19 cellular contexts compared by ENCODE assay signal in the genomic region with DNA sequence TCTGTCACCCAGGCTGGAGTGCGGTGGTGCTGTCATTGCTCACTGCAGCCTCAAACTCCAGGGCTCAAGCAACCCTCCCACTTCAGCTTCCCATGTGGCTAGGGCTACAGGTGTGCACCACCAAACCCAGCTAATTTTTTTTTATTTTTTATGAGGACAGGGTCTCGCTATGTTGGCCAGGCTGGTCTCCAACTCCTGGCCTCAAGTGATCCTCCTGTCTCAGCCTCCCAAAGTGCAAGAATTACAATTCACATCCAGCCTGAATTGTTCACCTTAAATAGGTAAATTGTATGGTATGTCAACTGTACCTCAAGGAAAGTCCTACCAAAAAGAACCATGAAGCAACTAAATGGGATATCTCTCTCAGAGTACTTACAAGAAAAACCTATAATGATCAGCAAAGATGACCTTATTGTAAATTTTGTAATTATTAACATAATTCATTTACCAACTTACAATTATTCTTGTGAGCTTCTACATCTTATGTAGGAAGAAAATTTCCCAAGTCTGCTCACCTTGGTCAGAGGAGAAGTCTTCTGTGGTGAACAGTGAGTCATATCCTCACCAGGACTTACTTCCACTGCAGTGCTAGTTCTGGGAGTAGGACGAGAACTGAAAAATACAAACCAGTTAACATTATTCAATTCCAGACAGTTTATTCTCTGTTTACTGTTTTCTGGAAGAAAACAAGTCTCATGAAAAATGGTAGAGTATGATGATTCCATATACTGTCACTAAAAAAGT. TPM values are rescaled to one million over a fixed set of nuclear protein-coding genes. Genes with fewer than 3 reads are reported as not detected.
DNase-seq lines count a peak whose midpoint lies in the region; ATAC-seq, FAIRE-seq and TF ChIP-seq lines count a peak whose summit lies in the region.
"Had no signal": no experiment of that assay in that cellular context is flagged by ENCODE, and none has a peak within 500 bp of the region (broad histone marks: within the 10 kb centered on the region; RNA-seq: fewer than 3 reads in every experiment).

No MANE protein-coding gene starts in this region.

- H3K27me3 ChIP-seq in foreskin keratinocyte (no peaks in the 10 kb centered on the region), testis (no peaks in the 10 kb centered on the region)
- H3K27me3 ChIP-seq: dorsolateral prefrontal cortex, neutrophil, right atrium auricular region had no signal

- TF ChIP-seq CTCF in NB4 (IDR thresholded peaks at IDR 0.05; ENCODE audit: low read depth, low read length) (no peak), astrocyte of the spinal cord (IDR thresholded peaks at IDR 0.05; ENCODE audit: low read depth, low read length) (no peak), foreskin keratinocyte (conservative IDR thresholded peaks at IDR 0.05) (no peak), kidney (IDR thresholded peaks at IDR 0.05; ENCODE audit: borderline replicate concordance, extremely low read depth, insufficient read depth) (no peak), testis (IDR thresholded peaks at IDR 0.05) (no peak)

- H3K36me3 ChIP-seq in kidney (ENCODE audit: control insufficient read depth in 1 of 2, insufficient read depth in 2 of 2, low read length in 2 of 2) (no peaks in the 10 kb centered on the region), testis (ENCODE audit: low read depth, missing control alignments) (no peaks in the 10 kb centered on the region)
- H3K36me3 ChIP-seq: neutrophil, right atrium auricular region had no signal

- FAIRE-seq in kidney (lab: Jason Lieb, UNC) = no peak

- H3K4me3 ChIP-seq in NB4 (ENCODE audit: low read depth, low read length) = no peak overlapping the region
- no peak overlapping the region for H3K4me3 ChIP-seq in astrocyte of the spinal cord (ENCODE audit: low read depth, low read length)
- H3K4me3 ChIP-seq in kidney (ENCODE audit: low read length in 2 of 2) = no peak overlapping the region
- no peak overlapping the region for H3K4me3 ChIP-seq in testis
- H3K4me3 ChIP-seq: dorsolateral prefrontal cortex, right atrium auricular region, SK-N-MC had no signal

- ATAC-seq in foreskin keratinocyte (peak; percentile 79), GM18909 (IDR thresholded peaks at IDR 0.05; ENCODE audit: poor library complexity, unreplicated experiment) (no peak)
- ATAC-seq: activated naive CD4-positive, alpha-beta T cell treated with anti-CD3 and anti-CD28 coated beads, Interleukin-2, amount 50 U/mL, for 72 hours; esophagus mucosa; stimulated activated effector memory CD8-positive, alpha-beta T cell treated with anti-CD3 and anti-CD28 coated beads, Interleukin-12 subunit alpha, Interleukin-12 subunit beta, amount 100 ng/mL, for 72 hours had no signal

- 92 to 97% methylated on average over 3 of the region's 3 CpGs for WGBS in testis, 2 donors

- no peak for TF ChIP-seq POLR2A in NB4 (IDR thresholded peaks at IDR 0.05; ENCODE audit: extremely low read depth, insufficient read length)
- TF ChIP-seq POLR2A in testis (IDR thresholded peaks at IDR 0.05) = no peak

- H3K27ac ChIP-seq in foreskin keratinocyte = no peak overlapping the region
- H3K27ac ChIP-seq in kidney (ENCODE audit: low read depth in 2 of 2, low read length in 2 of 2) = no peak overlapping the region
- H3K27ac ChIP-seq in testis = no peak overlapping the region
- H3K27ac ChIP-seq: dorsolateral prefrontal cortex, neutrophil, right atrium auricular region, SK-N-MC had no signal

- in situ Hi-C loops in astrocyte of the spinal cord (cut with HindIII; ENCODE audit: low sequenced_read_pairs) = no loop called here

- H3K9me3 ChIP-seq in kidney (ENCODE audit: control insufficient read depth in 1 of 2, low read length in 2 of 2) (no peaks in the 10 kb centered on the region), testis (no peaks in the 10 kb centered on the region)
- H3K9me3 ChIP-seq: neutrophil, right atrium auricular region had no signal

- intact Hi-C loops in kidney (cut with DNase I) (no loop called here), testis (cut with DNase I; ENCODE audit: low total_unique reads) (no loop called here)

- peaks cover 8% of the 10 kb centered on the region for H3K4me1 ChIP-seq in foreskin keratinocyte
- no peaks in the 10 kb centered on the region for H3K4me1 ChIP-seq in kidney (ENCODE audit: control insufficient read depth in 1 of 2, insufficient read depth in 1 of 2, low read depth in 1 of 2, low read length in 2 of 2)
- H3K4me1 ChIP-seq in testis = no peaks in the 10 kb centered on the region
- H3K4me1 ChIP-seq: right atrium auricular region had no signal

- peak; percentile 21 for DNase-seq in EL
- peak; percentile 13 for DNase-seq in NB4 (ENCODE audit: low read depth)
- DNase-seq in astrocyte of the spinal cord (ENCODE audit: low read depth, low spot score) = peak; percentile 47
- DNase-seq in foreskin keratinocyte = peak; percentile 33 to 58
- DNase-seq in kidney = no peak
- no peak for DNase-seq in testis
- DNase-seq in stimulated activated CD4-positive, alpha-beta T cell treated with anti-CD3 and anti-CD28 coated beads, Interleukin-1b, Interleukin-23, amount 100 ng/mL, for 48 hours = no peak
- DNase-seq: CD4-positive, alpha-beta memory T cell; DMS79; dorsolateral prefrontal cortex; NCI-H1694; stimulated activated CD4-positive, alpha-beta T cell treated with anti-CD3 and anti-CD28 coated beads, Interleukin-15, amount 100 ng/mL, for 24 hours had no signal

- no peak overlapping the region for H3K9ac ChIP-seq in kidney (ENCODE audit: low read length in 2 of 2)

RNA-seq across cellular contexts. Expression of gene ULK4, which starts 54.4 kb away (rescaled TPM):
- 6.8 and 7.4 TPM in 2 replicates for total RNA-seq in foreskin keratinocyte
- polyA plus RNA-seq in foreskin keratinocyte = 4.5 and 5.6 TPM in 2 replicates
- total RNA-seq in kidney = 20.5 TPM
- 4.6 TPM for polyA plus RNA-seq in kidney (ENCODE audit: insufficient read depth, low read depth, low replicate concordance)
- total RNA-seq in testis = 10 to 100 TPM; 47.4 to 91.6 TPM
- polyA plus RNA-seq in testis (ENCODE audit: insufficient read depth, low read depth, low replicate concordance) = 45.7 TPM

Comparison
In these comparisons a context has a peak if more than half of its experiments do, and no peak if none do; other contexts are left out.
1. DNase-seq: peak in EL (single experiment), NB4 (single experiment), astrocyte of the spinal cord (single experiment) and foreskin keratinocyte (2 of 2); none in kidney (single experiment), testis (single experiment) and stimulated activated CD4-positive, alpha-beta T cell treated with anti-CD3 and anti-CD28 coated beads, Interleukin-1b, Interleukin-23, amount 100 ng/mL, for 48 hours (single experiment).